10 cellular contexts compared by ENCODE assay signal in the genomic region with DNA sequence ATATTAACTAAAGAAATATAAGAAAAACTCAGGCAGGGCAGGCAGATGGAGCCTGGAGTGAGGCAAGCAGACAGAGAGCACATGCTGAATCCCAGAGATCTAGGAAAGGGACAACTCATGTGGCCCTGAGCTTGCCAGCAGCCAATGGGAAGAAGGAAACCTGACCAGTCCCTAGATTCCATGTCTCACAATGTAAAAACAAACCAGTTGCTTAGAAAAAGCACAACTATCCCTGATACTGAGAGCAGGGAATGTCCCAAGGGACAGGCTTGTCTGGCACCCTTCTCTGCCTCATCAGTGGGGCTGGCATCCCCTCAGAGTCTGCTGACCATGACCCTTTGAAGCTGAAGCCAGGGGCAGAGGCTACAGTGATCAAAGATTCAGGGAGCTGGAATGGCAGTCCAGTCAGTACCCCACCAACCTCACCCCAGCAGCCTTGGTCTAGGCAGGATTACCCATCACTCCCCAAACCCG. TPM values are rescaled to one million over a fixed set of nuclear protein-coding genes. Genes with fewer than 3 reads are reported as not detected.
DNase-seq lines count a peak whose midpoint lies in the region; ATAC-seq and TF ChIP-seq lines count a peak whose summit lies in the region.
"Had no signal": no experiment of that assay in that cellular context is flagged by ENCODE, and none has a peak within 500 bp of the region (broad histone marks: within the 10 kb centered on the region; RNA-seq: fewer than 3 reads in every experiment).

No MANE protein-coding gene starts in this region.

- H3K4me3 ChIP-seq in left ventricle myocardium inferior: peak overlapping the region; percentile 25
- no peak overlapping the region for H3K4me3 ChIP-seq in duodenal mucosa (ENCODE audit: low read depth in 1 of 2, low read length in 2 of 2)
- H3K4me3 ChIP-seq in vagina: no peak overlapping the region

- H3K27me3 ChIP-seq in left ventricle myocardium inferior (ENCODE audit: low read depth) (no peaks in the 10 kb centered on the region), duodenal mucosa (ENCODE audit: control insufficient read depth in 1 of 2, insufficient read depth in 2 of 2, low read length in 2 of 2) (no peaks in the 10 kb centered on the region), vagina (no peaks in the 10 kb centered on the region)

- no peak overlapping the region for H3K9ac ChIP-seq in duodenal mucosa (ENCODE audit: low read depth in 1 of 2, low read length in 2 of 2)

- peaks cover 81% of the 10 kb centered on the region for H3K4me1 Mint-ChIP-seq in nephron progenitor cell
- H3K4me1 Mint-ChIP-seq in activated CD8-positive, alpha-beta memory T cell treated with anti-CD3 and anti-CD28 coated beads, Interleukin-2, amount 10 ng/mL, durations not matched to agents 7 days and 5 days: peaks cover 16% of the 10 kb centered on the region

- TF ChIP-seq POLR2A in vagina (IDR thresholded peaks at IDR 0.05): no peak

- H3K27ac ChIP-seq in left ventricle myocardium inferior (replicated peaks) (peak overlapping the region; percentile 90), duodenal mucosa (ENCODE audit: low read depth, low read length) (peak overlapping the region; percentile 70), vagina (peak overlapping the region; percentile 82)

- intact Hi-C loops in left ventricle myocardium inferior (cut with micrococcal nuclease): no loop called here
- intact Hi-C loops in Right ventricle myocardium inferior (cut with DNase I): no loop called here
- intact Hi-C loops in vagina (cut with DNase I): no loop called here

- H3K4me1 ChIP-seq in left ventricle myocardium inferior: peaks cover 100% of the 10 kb centered on the region
- H3K4me1 ChIP-seq in duodenal mucosa (ENCODE audit: control insufficient read depth in 1 of 2, insufficient read depth in 2 of 2, low read length in 2 of 2): peaks cover 48 to 49% of the 10 kb centered on the region in 2 donors
- peaks cover 100% of the 10 kb centered on the region for H3K4me1 ChIP-seq in vagina

- no peaks in the 10 kb centered on the region for H3K9me3 Mint-ChIP-seq in nephron progenitor cell
- no peaks in the 10 kb centered on the region for H3K9me3 Mint-ChIP-seq in activated CD8-positive, alpha-beta memory T cell treated with anti-CD3 and anti-CD28 coated beads, Interleukin-2, amount 10 ng/mL, durations not matched to agents 7 days and 5 days (ENCODE audit: low read depth)
- H3K9me3 Mint-ChIP-seq: CD14-positive monocyte had no signal

- DNase-seq in left ventricle myocardium inferior: no peak
- DNase-seq in Right ventricle myocardium inferior (ENCODE audit: missing footprints): no peak
- no peak for DNase-seq in nephron progenitor cell
- DNase-seq in vagina (ENCODE audit: extremely low spot score in 2 of 2): no peak
- DNase-seq in NCI-H1930 (lab: John Stamatoyannopoulos, UW): no peak
- DNase-seq in activated CD8-positive, alpha-beta memory T cell treated with anti-CD3 and anti-CD28 coated beads, Interleukin-2, amount 10 ng/mL, durations not matched to agents 7 days and 5 days: no peak
- DNase-seq: Karpas-422 had no signal

- peak overlapping the region; percentile 88 for H3K27ac Mint-ChIP-seq in nephron progenitor cell
- no peak overlapping the region for H3K27ac Mint-ChIP-seq in activated CD8-positive, alpha-beta memory T cell treated with anti-CD3 and anti-CD28 coated beads, Interleukin-2, amount 10 ng/mL, durations not matched to agents 7 days and 5 days

- H3K36me3 ChIP-seq in left ventricle myocardium inferior (peaks cover 9% of the 10 kb centered on the region), duodenal mucosa (ENCODE audit: control insufficient read depth in 1 of 2, insufficient read depth in 2 of 2, low read length in 2 of 2) (no peaks in the 10 kb centered on the region), vagina (no peaks in the 10 kb centered on the region)

- no peak overlapping the region for H3K4me3 Mint-ChIP-seq in nephron progenitor cell
- no peak overlapping the region for H3K4me3 Mint-ChIP-seq in activated CD8-positive, alpha-beta memory T cell treated with anti-CD3 and anti-CD28 coated beads, Interleukin-2, amount 10 ng/mL, durations not matched to agents 7 days and 5 days
- H3K4me3 Mint-ChIP-seq: CD14-positive monocyte had no signal

- H3K27me3 Mint-ChIP-seq in nephron progenitor cell (ENCODE audit: low read depth, poor library complexity): no peaks in the 10 kb centered on the region
- H3K27me3 Mint-ChIP-seq in activated CD8-positive, alpha-beta memory T cell treated with anti-CD3 and anti-CD28 coated beads, Interleukin-2, amount 10 ng/mL, durations not matched to agents 7 days and 5 days: no peaks in the 10 kb centered on the region

- H3K9me3 ChIP-seq in left ventricle myocardium inferior (replicated peaks) (no peaks in the 10 kb centered on the region), duodenal mucosa (ENCODE audit: control insufficient read depth in 1 of 2, low read length in 2 of 2) (no peaks in the 10 kb centered on the region), vagina (no peaks in the 10 kb centered on the region)

- ATAC-seq in Right ventricle myocardium inferior (no peak), HG03280 (IDR thresholded peaks at IDR 0.05; ENCODE audit: unreplicated experiment) (no peak)
- ATAC-seq in activated CD8-positive, alpha-beta memory T cell treated with anti-CD3 and anti-CD28 coated beads, Interleukin-2, amount 10 ng/mL, durations not matched to agents 7 days and 5 days: no peak

- no peak for TF ChIP-seq CTCF in left ventricle myocardium inferior (IDR thresholded peaks at IDR 0.05; ENCODE audit: borderline replicate concordance)
- no peak for TF ChIP-seq CTCF in nephron progenitor cell (IDR thresholded peaks at IDR 0.05)
- no peak for TF ChIP-seq CTCF in vagina (IDR thresholded peaks at IDR 0.05)

- H3K36me3 Mint-ChIP-seq in nephron progenitor cell (ENCODE audit: low read depth): no peaks in the 10 kb centered on the region
- H3K36me3 Mint-ChIP-seq in activated CD8-positive, alpha-beta memory T cell treated with anti-CD3 and anti-CD28 coated beads, Interleukin-2, amount 10 ng/mL, durations not matched to agents 7 days and 5 days: no peaks in the 10 kb centered on the region
- H3K36me3 Mint-ChIP-seq: CD14-positive monocyte had no signal

- CTCF ChIA-PET in activated CD8-positive, alpha-beta memory T cell treated with anti-CD3 and anti-CD28 coated beads, Interleukin-2, amount 10 ng/mL, durations not matched to agents 7 days and 5 days (lab: Charles Lee): no interaction called here

RNA-seq across cellular contexts. Expression of gene HSPG2, which starts 27.8 kb away (rescaled TPM):
- total RNA-seq in left ventricle myocardium inferior (257 TPM), Right ventricle myocardium inferior (269 TPM), vagina (179 TPM)
- 1 to 10 TPM; 1.0 to 2.5 TPM for total RNA-seq in activated CD8-positive, alpha-beta memory T cell treated with anti-CD3 and anti-CD28 coated beads, Interleukin-2, amount 10 ng/mL, durations not matched to agents 7 days and 5 days

Comparison
In these comparisons a context has a peak if more than half of its experiments do, and no peak if none do; other contexts are left out.
1. RNA of gene HSPG2, which starts 27.8 kb away (total RNA-seq): 269 TPM in Right ventricle myocardium inferior (single experiment), 257 TPM in left ventricle myocardium inferior (single experiment) and 179 TPM in vagina (single experiment); 1.0 to 2.5 TPM in activated CD8-positive, alpha-beta memory T cell treated with anti-CD3 and anti-CD28 coated beads, Interleukin-2, amount 10 ng/mL, durations not matched to agents 7 days and 5 days; every median in the first group is over 10 times any median in the second.
2. Peak in every context shown above with its lines, with median percentiles within 50 percentile points of each other: H3K27ac ChIP-seq.